In the genomic region with DNA sequence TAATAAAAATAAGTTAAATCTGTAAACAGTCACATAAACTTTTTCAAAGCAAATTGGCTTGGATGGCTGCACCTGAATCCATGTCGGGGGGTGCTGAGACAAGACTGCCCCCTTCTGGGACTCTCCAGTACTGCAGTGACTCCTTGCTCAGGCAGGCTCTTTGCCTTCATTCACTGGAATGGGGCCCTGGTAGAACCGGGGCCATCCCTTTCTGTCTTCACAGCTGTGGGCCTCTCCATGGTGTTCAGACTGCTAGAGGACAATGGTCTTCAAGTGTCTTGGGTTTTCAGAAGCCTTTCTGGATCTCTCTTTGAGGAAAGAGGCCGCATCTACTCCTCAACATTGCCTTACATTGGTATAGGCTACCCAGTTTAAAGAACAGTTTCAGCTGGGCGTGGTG, we compare ENCODE assay signal across 8 cellular contexts. TPM values are rescaled to one million over a fixed set of nuclear protein-coding genes. Genes with fewer than 3 reads are reported as not detected.
DNase-seq lines count a peak whose midpoint lies in the region; ATAC-seq and TF ChIP-seq lines count a peak whose summit lies in the region.

No MANE protein-coding gene starts in this region.

- DNase-seq in activated gamma-delta T cell treated with Interleukin-2 at 50 U/mL for 16 hours, result peak; percentile 68
- DNase-seq in activated gamma-delta T cell (lab: John Stamatoyannopoulos, UW), result no peak
- peak; percentile 33 for DNase-seq in NCI-H2227 treated with DMSO at 0.1 percent for 48 hours (lab: John Stamatoyannopoulos, UW)
- peak; percentile 55 to 75 for DNase-seq in activated CD4-positive, alpha-beta T cell treated with anti-CD3 and anti-CD28 coated beads for 4 hours
- DNase-seq in dedifferentiated amniotic fluid mesenchymal stem cell (ENCODE audit: extremely low spot score), result peak; percentile 34
- DNase-seq in lung (ENCODE audit: low spot score), result peak; percentile 74
- DNase-seq in stimulated activated CD8-positive, alpha-beta memory T cell treated with anti-CD3 and anti-CD28 coated beads, Interleukin-2, amount 100 ng/mL, for 1 hour (ENCODE audit: low read depth in 2 of 2), result peak; percentile 60 to 71
- DNase-seq in NCI-H446 treated with DMSO at 0.1 percent for 48 hours (lab: John Stamatoyannopoulos, UW), result no peak

- 40 to 46% methylated on average over 4 of the region's 4 CpGs for WGBS in lung, 2 donors

- TF ChIP-seq CTCF in lung (IDR thresholded peaks at IDR 0.05; ENCODE audit: control extremely low read depth, extremely low read depth), result peak; percentile 77

- no peak overlapping the region for H3K4me3 ChIP-seq in lung

- peak; percentile 80 for ATAC-seq in lung (ENCODE audit: insufficient read depth, low FRiP score)

- no peaks in the 10 kb centered on the region for H3K27me3 ChIP-seq in lung (ENCODE audit: control insufficient read depth, insufficient read depth)

- no peaks in the 10 kb centered on the region for H3K36me3 ChIP-seq in lung (ENCODE audit: control insufficient read depth in 2 of 2, insufficient read depth in 2 of 2, low read length in 2 of 2)

- no peaks in the 10 kb centered on the region for H3K4me1 ChIP-seq in lung (ENCODE audit: control insufficient read depth in 2 of 2, insufficient read depth in 2 of 2, low read length in 2 of 2)

- H3K27ac ChIP-seq in lung (ENCODE audit: low read depth in 1 of 2, low read length in 1 of 2), result no peak overlapping the region

- H3K9me3 ChIP-seq in lung (ENCODE audit: control insufficient read depth in 2 of 2, insufficient read depth in 1 of 2, low read length in 1 of 2), result no peaks in the 10 kb centered on the region

RNA-seq across cellular contexts. Expression of a gene that starts 16.1 kb away (rescaled TPM):
- total RNA-seq in lung, result 10 to 100 TPM; 25.9 to 86.6 TPM
- 100 to 1,000 TPM in 1 of 2 donors, 10 to 100 TPM in 1; 37.1 to 136 TPM for polyA plus RNA-seq in lung

RNA-seq across cellular contexts. Expression of a gene that starts 29.8 kb away (rescaled TPM):
- total RNA-seq in lung, result 10 to 100 TPM; 12.5 to 61.9 TPM
- 10 to 100 TPM in 1 of 2 donors, 1 to 10 TPM in 1; 6.6 to 13.9 TPM for polyA plus RNA-seq in lung

RNA-seq across cellular contexts. Expression of a gene that starts 50.7 kb away (rescaled TPM):
- total RNA-seq in lung, result 10 to 100 TPM; 19.2 to 25.0 TPM
- 10 to 100 TPM; 11.5 to 12.4 TPM for polyA plus RNA-seq in lung

Comparison
In these comparisons a context has a peak if more than half of its experiments do, and no peak if none do; other contexts are left out.
1. DNase-seq: peak in activated gamma-delta T cell treated with Interleukin-2 at 50 U/mL for 16 hours (single experiment), NCI-H2227 treated with DMSO at 0.1 percent for 48 hours (single experiment), activated CD4-positive, alpha-beta T cell treated with anti-CD3 and anti-CD28 coated beads for 4 hours (2 of 2), dedifferentiated amniotic fluid mesenchymal stem cell (single experiment), lung (single experiment) and stimulated activated CD8-positive, alpha-beta memory T cell treated with anti-CD3 and anti-CD28 coated beads, Interleukin-2, amount 100 ng/mL, for 1 hour (2 of 2); none in activated gamma-delta T cell (single experiment) and NCI-H446 treated with DMSO at 0.1 percent for 48 hours (single experiment).